Comparison of ENCODE assay signal across 28 cellular contexts in the genomic region with DNA sequence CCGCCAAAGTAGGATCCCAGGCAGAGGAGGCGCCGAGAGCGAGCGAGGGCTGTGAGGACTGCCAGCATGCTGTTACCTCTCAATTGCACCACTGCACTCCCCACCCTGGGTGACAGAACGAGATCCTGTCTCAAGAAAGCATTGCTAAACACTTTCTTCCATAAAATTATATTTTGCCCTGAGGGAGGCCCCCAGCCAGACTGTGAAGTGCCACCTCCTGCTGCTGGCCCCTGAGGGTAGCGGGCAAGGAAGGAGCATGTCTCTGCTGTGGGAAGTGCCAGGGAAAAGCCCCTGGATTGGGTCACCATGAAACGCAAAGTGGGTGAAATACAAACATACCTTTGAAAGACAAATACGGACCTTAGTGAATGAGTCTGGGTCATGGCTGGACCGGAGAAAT.
DNase-seq lines count a peak whose midpoint lies in the region; ATAC-seq, FAIRE-seq and TF ChIP-seq lines count a peak whose summit lies in the region.
"Had no signal": no experiment of that assay in that cellular context is flagged by ENCODE, and none has a peak within 500 bp of the region (broad histone marks: within the 10 kb centered on the region; RNA-seq: fewer than 3 reads in every experiment).

No MANE protein-coding gene starts in this region.

- CTCF ChIA-PET in Calu3 (lab: Charles Lee): interaction anchor here (1.1 kb wide), 1 partner anchor 31 kb away, joined by 3 read pairs; no protein-coding TSS in a partner anchor

- no peak overlapping the region for H2BK120ac ChIP-seq in neuronal stem cell (ENCODE audit: low read depth, low read length)

- H3K4me1 ChIP-seq in esophagus muscularis mucosa (peaks cover 0 to 5% (median 4%) of the 10 kb centered on the region in 4 donors), neuronal stem cell (ENCODE audit: control insufficient read depth in 2 of 2, insufficient read depth in 1 of 2, low read depth in 1 of 2, low read length in 2 of 2) (no peaks in the 10 kb centered on the region)
- H3K4me1 ChIP-seq: adrenal gland, body of pancreas, foreskin keratinocyte, pancreas, Peyer's patch, uterus had no signal

- no peak overlapping the region for H3K27ac Mint-ChIP-seq in Calu3 (ENCODE audit: unreplicated experiment)
- no peak overlapping the region for H3K27ac Mint-ChIP-seq in activated T-helper 1 cell treated with anti-CD3 and anti-CD28 coated beads, Interleukin-12 subunit alpha, Interleukin-12 subunit beta, Interleukin-2, Interleukin-4 antibody, amounts not matched to agents 30 ng/mL and 10 ng/mL and 1 ng/mL, durations not matched to agents 14 hours and 24 hours and 36 hours
- H3K27ac Mint-ChIP-seq: activated CD8-positive, alpha-beta T cell treated with anti-CD3 and anti-CD28 coated beads for 36 hours; activated naive CD4-positive, alpha-beta T cell treated with anti-CD3 and anti-CD28 coated beads for 36 hours; dendritic cell treated with granulocyte-macrophage colony-stimulating factor and Interleukin-4, amounts not matched to agents 40 ng/mL and 50 ng/mL, for 4 days; stimulated activated naive B cell treated with anti-CD40 and anti-IgM and Interleukin-4, amounts not matched to agents 10 μg/mL and 1 μg/mL and 100 μg/mL, for 72 hours had no signal

- FAIRE-seq in GM19239 (lab: Jason Lieb, UNC): no peak
- FAIRE-seq: pancreas had no signal

- no peaks in the 10 kb centered on the region for H3K9me3 Mint-ChIP-seq in Calu3 (ENCODE audit: low read depth, unreplicated experiment)
- no peaks in the 10 kb centered on the region for H3K9me3 Mint-ChIP-seq in activated T-helper 1 cell treated with anti-CD3 and anti-CD28 coated beads, Interleukin-12 subunit alpha, Interleukin-12 subunit beta, Interleukin-2, Interleukin-4 antibody, amounts not matched to agents 30 ng/mL and 10 ng/mL and 1 ng/mL, durations not matched to agents 14 hours and 24 hours and 36 hours
- H3K9me3 Mint-ChIP-seq: activated CD8-positive, alpha-beta T cell treated with anti-CD3 and anti-CD28 coated beads for 36 hours; activated naive CD4-positive, alpha-beta T cell treated with anti-CD3 and anti-CD28 coated beads for 36 hours; dendritic cell treated with granulocyte-macrophage colony-stimulating factor and Interleukin-4, amounts not matched to agents 40 ng/mL and 50 ng/mL, for 4 days; stimulated activated naive B cell treated with anti-CD40 and anti-IgM and Interleukin-4, amounts not matched to agents 10 μg/mL and 1 μg/mL and 100 μg/mL, for 72 hours had no signal

- H3K9me3 ChIP-seq in esophagus muscularis mucosa (no peaks in the 10 kb centered on the region), neuronal stem cell (replicated peaks in 1 of 2; ENCODE audit: control insufficient read depth in 2 of 2, insufficient read depth in 1 of 2, low read depth in 1 of 2, low read length in 2 of 2) (no peaks in the 10 kb centered on the region)
- H3K9me3 ChIP-seq: adrenal gland, BLaER1, body of pancreas, heart left ventricle, pancreas, Peyer's patch, uterus had no signal

- no peak overlapping the region for H2BK5ac ChIP-seq in neuronal stem cell (ENCODE audit: low read length)

- H3K4me1 Mint-ChIP-seq in Calu3 (ENCODE audit: low read depth, unreplicated experiment): no peaks in the 10 kb centered on the region
- H3K4me1 Mint-ChIP-seq in activated T-helper 1 cell treated with anti-CD3 and anti-CD28 coated beads, Interleukin-12 subunit alpha, Interleukin-12 subunit beta, Interleukin-2, Interleukin-4 antibody, amounts not matched to agents 30 ng/mL and 10 ng/mL and 1 ng/mL, durations not matched to agents 14 hours and 24 hours and 36 hours (ENCODE audit: low read depth): peaks cover 29% of the 10 kb centered on the region

- DNase-seq in Calu3: no peak
- no peak for DNase-seq in esophagus muscularis mucosa (ENCODE audit: extremely low spot score)
- DNase-seq in neuronal stem cell (ENCODE audit: low spot score): no peak
- DNase-seq in GM19239 (ENCODE audit: insufficient read length, low spot score): no peak
- DNase-seq in activated T-helper 1 cell treated with anti-CD3 and anti-CD28 coated beads, Interleukin-12 subunit alpha, Interleukin-12 subunit beta, Interleukin-2, Interleukin-4 antibody, amounts not matched to agents 30 ng/mL and 10 ng/mL and 1 ng/mL, durations not matched to agents 14 hours and 24 hours and 36 hours (ENCODE audit: low spot score): no peak
- DNase-seq: activated CD8-positive, alpha-beta memory T cell treated with anti-CD3 and anti-CD28 coated beads, Interleukin-2, amount 50 U/mL, for 48 hours; activated CD8-positive, alpha-beta T cell treated with anti-CD3 and anti-CD28 coated beads for 36 hours; activated naive CD4-positive, alpha-beta T cell treated with anti-CD3 and anti-CD28 coated beads for 36 hours; adrenal gland; body of pancreas; foreskin keratinocyte; heart left ventricle; kidney glomerular epithelial cell; NCI-H1417; pancreas; Peyer's patch; retina; stimulated activated naive B cell treated with anti-CD40 and anti-IgM and Interleukin-4, amounts not matched to agents 10 μg/mL and 1 μg/mL and 100 μg/mL, for 72 hours; substantia nigra; T-helper 2 cell; uterus had no signal

- no peak overlapping the region for H2BK15ac ChIP-seq in neuronal stem cell (ENCODE audit: low read length)

- intact Hi-C loops in Calu3 (cut with micrococcal nuclease; ENCODE audit: unreplicated experiment) (loop anchor here (5.0 kb wide), 1 partner anchor 592 kb away; no protein-coding TSS in a partner anchor), esophagus muscularis mucosa (cut with DNase I) (loop anchor here (5.0 kb wide), 1 partner anchor 292 kb away; no protein-coding TSS in a partner anchor)
- intact Hi-C loops in activated T-helper 1 cell treated with anti-CD3 and anti-CD28 coated beads, Interleukin-12 subunit alpha, Interleukin-12 subunit beta, Interleukin-2, Interleukin-4 antibody, amounts not matched to agents 30 ng/mL and 10 ng/mL and 1 ng/mL, durations not matched to agents 14 hours and 24 hours and 36 hours (cut with micrococcal nuclease): no loop called here

- no peak overlapping the region for H2AFZ ChIP-seq in neuronal stem cell (ENCODE audit: low read length)

- peak overlapping the region; percentile 53 for H4K91ac ChIP-seq in neuronal stem cell (ENCODE audit: low read depth, low read length, poor library complexity)

- H2BK12ac ChIP-seq in neuronal stem cell (ENCODE audit: low read length): no peak overlapping the region

- H3K23ac ChIP-seq in neuronal stem cell (ENCODE audit: low read depth, low read length, poor library complexity): no peak overlapping the region

- H3K4ac ChIP-seq in neuronal stem cell (ENCODE audit: low read length): no peak overlapping the region

- peaks cover 5% of the 10 kb centered on the region for H3K36me3 Mint-ChIP-seq in Calu3 (ENCODE audit: insufficient read depth, unreplicated experiment)
- no peaks in the 10 kb centered on the region for H3K36me3 Mint-ChIP-seq in activated T-helper 1 cell treated with anti-CD3 and anti-CD28 coated beads, Interleukin-12 subunit alpha, Interleukin-12 subunit beta, Interleukin-2, Interleukin-4 antibody, amounts not matched to agents 30 ng/mL and 10 ng/mL and 1 ng/mL, durations not matched to agents 14 hours and 24 hours and 36 hours (ENCODE audit: low read depth)
- H3K36me3 Mint-ChIP-seq: stimulated activated naive B cell treated with anti-CD40 and anti-IgM and Interleukin-4, amounts not matched to agents 10 μg/mL and 1 μg/mL and 100 μg/mL, for 72 hours had no signal

- TF ChIP-seq EP300 in esophagus muscularis mucosa (IDR thresholded peaks at IDR 0.05): no peak

- peaks cover 2% of the 10 kb centered on the region for H3K79me1 ChIP-seq in neuronal stem cell (ENCODE audit: low read depth, low read length)

- BruUV-seq in Calu3 (replicated peaks; lab: Mats Ljungman, UMichigan): no TSS peak

- no peak for ATAC-seq in GM21825 (IDR thresholded peaks at IDR 0.05; ENCODE audit: unreplicated experiment)
- ATAC-seq in GM18868 (IDR thresholded peaks at IDR 0.05; ENCODE audit: unreplicated experiment): no peak
- ATAC-seq: activated CD8-positive, alpha-beta T cell treated with anti-CD3 and anti-CD28 coated beads for 36 hours; body of pancreas; esophagus mucosa; foreskin keratinocyte; heart left ventricle; pancreas; stimulated activated naive B cell treated with anti-CD40 and anti-IgM and Interleukin-4, amounts not matched to agents 10 μg/mL and 1 μg/mL and 100 μg/mL, for 72 hours had no signal

- no peak overlapping the region for H2AK5ac ChIP-seq in neuronal stem cell (ENCODE audit: low read depth, low read length)

- TF ChIP-seq POLR2A in esophagus muscularis mucosa (IDR thresholded peaks at IDR 0.05; ENCODE audit: low read depth): no peak

- no peak overlapping the region for H3K18ac ChIP-seq in neuronal stem cell (ENCODE audit: low read length)

- no peak overlapping the region for H3K4me2 ChIP-seq in neuronal stem cell (ENCODE audit: insufficient read depth, low read length, poor library complexity, severe bottlenecking)
- H3K4me2 ChIP-seq: BLaER1 had no signal

- peaks cover 0 to 5% (median 0%) of the 10 kb centered on the region in 4 donors for H3K36me3 ChIP-seq in esophagus muscularis mucosa
- no peaks in the 10 kb centered on the region for H3K36me3 ChIP-seq in neuronal stem cell (replicated peaks in 1 of 2; ENCODE audit: control insufficient read depth in 2 of 2, insufficient read depth in 2 of 2, low read length in 2 of 2)
- H3K36me3 ChIP-seq: adrenal gland, BLaER1, heart left ventricle, pancreas, Peyer's patch, uterus had no signal

- TF ChIP-seq CTCF in 22Rv1 (IDR thresholded peaks at IDR 0.05) (no peak), Calu3 (IDR thresholded peaks at IDR 0.05; ENCODE audit: unreplicated experiment) (no peak), esophagus muscularis mucosa (IDR thresholded peaks at IDR 0.05) (no peak)

- no peaks in the 10 kb centered on the region for H3K27me3 Mint-ChIP-seq in Calu3 (ENCODE audit: unreplicated experiment)
- peaks cover 2% of the 10 kb centered on the region for H3K27me3 Mint-ChIP-seq in activated T-helper 1 cell treated with anti-CD3 and anti-CD28 coated beads, Interleukin-12 subunit alpha, Interleukin-12 subunit beta, Interleukin-2, Interleukin-4 antibody, amounts not matched to agents 30 ng/mL and 10 ng/mL and 1 ng/mL, durations not matched to agents 14 hours and 24 hours and 36 hours (ENCODE audit: insufficient read depth)
- H3K27me3 Mint-ChIP-seq: dendritic cell treated with granulocyte-macrophage colony-stimulating factor and Interleukin-4, amounts not matched to agents 40 ng/mL and 50 ng/mL, for 4 days; stimulated activated naive B cell treated with anti-CD40 and anti-IgM and Interleukin-4, amounts not matched to agents 10 μg/mL and 1 μg/mL and 100 μg/mL, for 72 hours had no signal

- WGBS in esophagus muscularis mucosa: 86% methylated on average over 10 of the region's 10 CpGs
- no CpG with 5 or more reads among the region's 10 CpGs for WGBS in neuronal stem cell (ENCODE audit: extremely low coverage in 2 of 2, insufficient read length in 2 of 2, insufficient replicate concordance in 1 of 2), 2 donors

- H3K4me3 ChIP-seq in esophagus muscularis mucosa (peak overlapping the region in 3 of 4 donors; percentile 30 to 36 (median 35)), neuronal stem cell (ENCODE audit: low read length in 2 of 2) (no peak overlapping the region)
- H3K4me3 ChIP-seq: adrenal gland, BLaER1, body of pancreas, lung, pancreas, Peyer's patch, uterus had no signal

- peak overlapping the region; percentile 30 for H3K4me3 Mint-ChIP-seq in Calu3 (ENCODE audit: low read depth, unreplicated experiment)
- no peak overlapping the region for H3K4me3 Mint-ChIP-seq in activated T-helper 1 cell treated with anti-CD3 and anti-CD28 coated beads, Interleukin-12 subunit alpha, Interleukin-12 subunit beta, Interleukin-2, Interleukin-4 antibody, amounts not matched to agents 30 ng/mL and 10 ng/mL and 1 ng/mL, durations not matched to agents 14 hours and 24 hours and 36 hours
- H3K4me3 Mint-ChIP-seq: activated CD8-positive, alpha-beta T cell treated with anti-CD3 and anti-CD28 coated beads for 36 hours; activated naive CD4-positive, alpha-beta T cell treated with anti-CD3 and anti-CD28 coated beads for 36 hours had no signal

- H4K8ac ChIP-seq in neuronal stem cell (ENCODE audit: low read depth, low read length): no peak overlapping the region

- no peaks in the 10 kb centered on the region for H3K27me3 ChIP-seq in esophagus muscularis mucosa
- no peaks in the 10 kb centered on the region for H3K27me3 ChIP-seq in neuronal stem cell (ENCODE audit: control insufficient read depth in 3 of 3, insufficient read depth in 3 of 3, low read depth in 1 of 3, low read length in 3 of 3)
- H3K27me3 ChIP-seq: adrenal gland, BLaER1, body of pancreas, foreskin keratinocyte, heart left ventricle, pancreas, Peyer's patch, uterus had no signal

- H3K27ac ChIP-seq in 22Rv1 (peak overlapping the region; percentile 70), esophagus muscularis mucosa (replicated peaks in 1 of 4) (no peak overlapping the region), neuronal stem cell (replicated peaks; ENCODE audit: low read length) (no peak overlapping the region)
- H3K27ac ChIP-seq: adrenal gland, BLaER1, body of pancreas, foreskin keratinocyte, pancreas, Peyer's patch, uterus had no signal

- H3K9ac ChIP-seq in neuronal stem cell (ENCODE audit: low read depth, low read length, poor library complexity): no peak overlapping the region
- H3K9ac ChIP-seq: BLaER1 had no signal

- H3K14ac ChIP-seq in neuronal stem cell (ENCODE audit: low read length): no peak overlapping the region

Comparison
In these comparisons a context has a peak if more than half of its experiments do, and no peak if none do; other contexts are left out.
1. H3K4me3 ChIP-seq: peak in esophagus muscularis mucosa (3 of 4); none in neuronal stem cell (0 of 2).